Comparison of ENCODE assay signal across 9 cellular contexts in genomic region chr11:73729594-73730206, GRCh38. TPM values are rescaled to one million over a fixed set of nuclear protein-coding genes. Genes with fewer than 3 reads are reported as not detected.
DNase-seq lines count a peak whose midpoint lies in the region; ATAC-seq, FAIRE-seq and TF ChIP-seq lines count a peak whose summit lies in the region.
"Had no signal": no experiment of that assay in that cellular context is flagged by ENCODE, and none has a peak within 500 bp of the region (broad histone marks: within the 10 kb centered on the region; RNA-seq: fewer than 3 reads in every experiment).

No MANE protein-coding gene starts in this region.

- no peak overlapping the region for H3K9ac ChIP-seq in GM12878 (ENCODE audit: control insufficient read depth, insufficient read depth, low read length)

- intact Hi-C loops in Caco-2 (cut with micrococcal nuclease; ENCODE audit: unreplicated experiment), result loop anchor here (5.0 to 10.0 kb wide), 2 partner anchors 102 to 205 kb away; no protein-coding TSS in a partner anchor
- intact Hi-C loops in GM12878 (cut with micrococcal nuclease; ENCODE audit: unreplicated experiment), result no loop called here

- peak; percentile 8; the same call in 1 of the 2 replicates for TF ChIP-seq RAD21 in GM12878 (IDR thresholded peaks at IDR 0.05; ENCODE audit: insufficient read depth, low read depth, low read length)

- H3K36me3 Mint-ChIP-seq in Caco-2 (ENCODE audit: insufficient read depth, unreplicated experiment) (peaks cover 71% of the 10 kb centered on the region), naive B cell (peaks cover 0 to 7% of the 10 kb centered on the region in 2 donors)

- H3K27me3 ChIP-seq in Caco-2 (replicated peaks; ENCODE audit: control insufficient read depth, insufficient read depth, low read length) (no peaks in the 10 kb centered on the region), GM12878 (replicated peaks in 1 of 2; ENCODE audit: control insufficient read depth in 2 of 2, insufficient read depth in 2 of 2, low read length in 1 of 2) (no peaks in the 10 kb centered on the region)

- CTCF ChIA-PET in Caco-2 (lab: Charles Lee) (no interaction called here), GM12878 (lab: Yijun Ruan, JAX) (interaction anchor here (0.7 to 1.1 kb wide), 4 partner anchors 9 to 266 kb away, joined by 3 to 4 read pairs (median 4); no protein-coding TSS in a partner anchor)

- BruUV-seq in Caco-2 (replicated peaks; lab: Mats Ljungman, UMichigan) (TSS peak; percentile 31), GM12878 (replicated peaks; lab: Mats Ljungman, UMichigan) (TSS peak; percentile 61)

- FAIRE-seq in GM12878 (lab: Jason Lieb, UNC), result no peak
- FAIRE-seq: endometrium had no signal

- H3K4me3 ChIP-seq in Caco-2 (ENCODE audit: low read depth, low read length) (no peak overlapping the region), GM12878 (no peak overlapping the region)

- in situ Hi-C loops in GM12878 (cut with MboI), result no loop called here

- H3K4me1 ChIP-seq in Caco-2 (no peaks in the 10 kb centered on the region), GM12878 (ENCODE audit: control insufficient read depth, insufficient read depth, low read length) (no peaks in the 10 kb centered on the region)

- no peak for TF ChIP-seq EP300 in GM12878 (IDR thresholded peaks at IDR 0.05; ENCODE audit: borderline replicate concordance in 1 of 2, control insufficient read depth in 1 of 2, low read depth in 2 of 2, low read length in 2 of 2)

- RAD21 ChIA-PET in GM12878 (lab: Charles Lee; ENCODE audit: unreplicated experiment), result interaction anchor here (0.6 kb wide), 1 partner anchor 59 kb away, joined by 3 read pairs; no protein-coding TSS in a partner anchor

- peak; percentile 85 to 90 for TF ChIP-seq CTCF in Caco-2 (IDR thresholded peaks at IDR 0.05; ENCODE audit: insufficient read depth in 1 of 2, low read depth in 1 of 2, low read length in 1 of 2, severe bottlenecking in 1 of 2, unreplicated experiment in 1 of 2)
- peak; percentile 6 to 60 (median 47); a peak in 4 of 6 replicates for TF ChIP-seq CTCF in GM12878 (IDR thresholded peaks at IDR 0.05 in 2 of 3, conservative IDR thresholded peaks at IDR 0.05 in 1 of 3; ENCODE audit: control insufficient read depth in 2 of 3, extremely low read depth in 1 of 3, insufficient read depth in 1 of 3, low read depth in 3 of 3, low read length in 3 of 3)

- no peak for TF ChIP-seq POLR2A in GM12878 (IDR thresholded peaks at IDR 0.05; ENCODE audit: low read depth, low read length)

- WGBS in GM12878 (ENCODE audit: insufficient coverage, insufficient replicate concordance, low lambda C conversion rate, missing lambda C conversion rate), result 100% methylated on average over 3 of the region's 3 CpGs

- H3K4me2 ChIP-seq in GM12878 (ENCODE audit: control insufficient read depth, insufficient read depth), result no peak overlapping the region

- POLR2A ChIA-PET in Caco-2 (lab: Charles Lee) (no interaction called here), GM12878 (lab: Charles Lee) (no interaction called here)

- peaks cover 4% of the 10 kb centered on the region for H3K79me2 ChIP-seq in GM12878 (ENCODE audit: control insufficient read depth, insufficient read depth, low read length)

- peak; percentile 65 to 74 for DNase-seq in Caco-2
- peak; percentile 45 for DNase-seq in HT-29 (ENCODE audit: low spot score)
- no peak for DNase-seq in GM12878 (ENCODE audit: low read depth, low spot score)
- DNase-seq in naive B cell, result no peak
- DNase-seq in NK-92 treated with Interleukin-12 subunit alpha and Interleukin-12 subunit beta, amount 100 ng/mL, for 24 hours (lab: John Stamatoyannopoulos, UW), result no peak
- DNase-seq in NCI-H345 (lab: John Stamatoyannopoulos, UW), result no peak
- no peak for DNase-seq in activated CD4-positive, alpha-beta T cell treated with anti-CD3 and anti-CD28 coated beads, Interleukin-2, amount 50 U/mL, for 1 hour

- peaks cover 5% of the 10 kb centered on the region for H3K4me1 Mint-ChIP-seq in Caco-2 (ENCODE audit: low read depth, unreplicated experiment)
- peaks cover 5 to 12% (median 5%) of the 10 kb centered on the region in 3 donors for H3K4me1 Mint-ChIP-seq in naive B cell

- H3K27ac Mint-ChIP-seq in Caco-2 (ENCODE audit: unreplicated experiment), result peak overlapping the region; percentile 24
- H3K27ac Mint-ChIP-seq in naive B cell, result peak overlapping the region in 4 of 6 donors; percentile 40 to 72 (median 57)

- ATAC-seq in GM12878, result peak; percentile 75
- no peak for ATAC-seq in naive B cell (ENCODE audit: low read depth in 2 of 2)
- ATAC-seq in GM19467 (IDR thresholded peaks at IDR 0.05; ENCODE audit: unreplicated experiment), result no peak

- H3K36me3 ChIP-seq in Caco-2 (ENCODE audit: control insufficient read depth, insufficient read depth, low read length) (peaks cover 2% of the 10 kb centered on the region), GM12878 (ENCODE audit: control insufficient read depth in 2 of 2, insufficient read depth in 2 of 2, low read length in 1 of 2) (peaks cover 2 to 9% of the 10 kb centered on the region in 2 experiments; a peak in 2 of 4 replicates)

- peaks cover 9% of the 10 kb centered on the region; the same call in 1 of the 2 replicates for H3K9me3 ChIP-seq in Caco-2
- H3K9me3 ChIP-seq in GM12878 (replicated peaks; ENCODE audit: control insufficient read depth, insufficient read depth, low read length), result no peaks in the 10 kb centered on the region; the same call in 2 of the 3 replicates

- H3K27me3 Mint-ChIP-seq in Caco-2 (ENCODE audit: insufficient read depth, unreplicated experiment) (no peaks in the 10 kb centered on the region), naive B cell (no peaks in the 10 kb centered on the region)

- no peaks in the 10 kb centered on the region for H4K20me1 ChIP-seq in GM12878 (ENCODE audit: control insufficient read depth, insufficient read depth)

- H3K4me3 Mint-ChIP-seq in Caco-2 (ENCODE audit: unreplicated experiment), result no peak overlapping the region
- no peak overlapping the region for H3K4me3 Mint-ChIP-seq in naive B cell

- no peak overlapping the region for H2AFZ ChIP-seq in GM12878 (ENCODE audit: control insufficient read depth, low read depth, low read length)

- H3K9me3 Mint-ChIP-seq in Caco-2 (ENCODE audit: unreplicated experiment), result peaks cover 6% of the 10 kb centered on the region
- no peaks in the 10 kb centered on the region for H3K9me3 Mint-ChIP-seq in naive B cell

- SMC1A ChIA-PET in GM12878 (lab: Charles Lee; ENCODE audit: uncharacterized antibody, unreplicated experiment), result interaction anchor here (1.2 kb wide), 1 partner anchor 21 kb away, joined by 3 read pairs; no protein-coding TSS in a partner anchor

- H3K27ac ChIP-seq in GM12878 (ENCODE audit: control insufficient read depth, insufficient read depth), result no peak overlapping the region

TF ChIP-seq in GM12878, 131 proteins besides CTCF, POLR2A, EP300 and RAD21 (continues in another document):
- no peak for TF ChIP-seq ASH2L (IDR thresholded peaks at IDR 0.05; ENCODE audit: borderline replicate concordance, low read depth)

RNA-seq across cellular contexts. Expression of gene RAB6A, which starts 31.2 kb away (rescaled TPM):
- total RNA-seq in Caco-2 (2022), result 210 and 227 TPM in 2 replicates
- 158 and 166 TPM in 2 replicates for total RNA-seq in HT-29 (2014; rRNA removed; shearing (Covaris generic))
- total RNA-seq in GM12878 (2013; cell fraction: nucleolus; rRNA removed), result 50.6 and 58.6 TPM in 2 replicates
- total RNA-seq in GM12878 (2014; rRNA removed), result 23.9 and 27.7 TPM in 2 replicates
- 27.7 and 27.9 TPM in 2 replicates for total RNA-seq in GM12878 (2014; rRNA removed; fragmentation: Illumina TruSeq; extraction: Trizol)
- total RNA-seq in GM12878 (2021), result 41.7 and 47.4 TPM in 2 replicates
- 22.3 TPM for polyA plus RNA-seq in GM12878 (2011; ENCODE audit: low read depth)
- polyA plus RNA-seq in GM12878 (2011; rRNA removed), result 107 and 148 TPM in 2 replicates
- polyA plus RNA-seq in GM12878 (2011; cell fraction: cytosol; rRNA removed), result 28.7 and 29.5 TPM in 2 replicates
- 25.9 and 31.9 TPM in 2 replicates for polyA plus RNA-seq in GM12878 (2011; cell fraction: nucleus; rRNA removed)
- polyA plus RNA-seq in GM12878 (2012), result 30.5 and 36.3 TPM in 2 replicates
- polyA plus RNA-seq in GM12878 (2014; fragmentation: Illumina TruSeq; extraction: Trizol), result 40.3 and 53.0 TPM in 2 replicates
- polyA plus RNA-seq in GM12878 (2014; fragmentation: Nextera tagmentation; extraction: Ambion mirVana), result 10 to 100 TPM in 1 of 2 experiments, 1 to 10 TPM in 1; 9.8 to 10.9 TPM
- polyA plus RNA-seq in GM12878 (2014; rRNA removed), result 25.9 and 29.8 TPM in 2 replicates
- polyA plus RNA-seq in GM12878 (2016; fragmentation: Nextera tagmentation; extraction: Ambion mirVana), result 10 to 100 TPM; 48.4 to 50.0 TPM
- 64.9 and 149 TPM in 2 replicates for polyA minus RNA-seq in GM12878 (2011; rRNA and poly(A)+ RNA removed)
- 27.6 and 44.8 TPM in 2 replicates for polyA minus RNA-seq in GM12878 (2011; cell fraction: cytosol; rRNA and poly(A)+ RNA removed)
- polyA minus RNA-seq in GM12878 (2011; cell fraction: nucleus; rRNA and poly(A)+ RNA removed), result 11.8 and 16.6 TPM in 2 replicates
- 10 to 100 TPM; 73.5 to 94.5 (median 84.2) TPM for polyA plus RNA-seq in naive B cell (ENCODE audit: low read depth in 6 of 6)

RNA-seq across cellular contexts. Expression of gene MRPL48, which starts 58.0 kb away (rescaled TPM):
- total RNA-seq in Caco-2 (2022) (111 and 113 TPM in 2 replicates), GM12878 (2014; rRNA removed) (63.1 and 79.3 TPM in 2 replicates), GM12878 (2014; rRNA removed; fragmentation: Illumina TruSeq; extraction: Trizol) (67.7 and 74.5 TPM in 2 replicates), GM12878 (2021) (42.2 and 50.6 TPM in 2 replicates)
- total RNA-seq in HT-29 (2014; rRNA removed; shearing (Covaris generic)), result 83.4 and 92.0 TPM in 2 replicates
- total RNA-seq in GM12878 (2013; cell fraction: nucleolus; rRNA removed), result 22.1 and 22.6 TPM in 2 replicates
- polyA plus RNA-seq in GM12878 (2011; ENCODE audit: low read depth), result 31.7 TPM
- polyA plus RNA-seq in GM12878 (2011; rRNA removed) (92.4 and 101 TPM in 2 replicates), GM12878 (2014; fragmentation: Illumina TruSeq; extraction: Trizol) (46.7 and 47.1 TPM in 2 replicates), GM12878 (2014; fragmentation: Nextera tagmentation; extraction: Ambion mirVana) (100 to 1,000 TPM; 149 to 159 TPM), GM12878 (2014; rRNA removed) (51.5 and 56.4 TPM in 2 replicates), GM12878 (2016; fragmentation: Nextera tagmentation; extraction: Ambion mirVana) (100 to 1,000 TPM; 110 to 113 TPM), naive B cell (ENCODE audit: low read depth in 6 of 6) (10 to 100 TPM; 54.8 to 91.9 (median 60.3) TPM)
- polyA plus RNA-seq in GM12878 (2011; cell fraction: cytosol; rRNA removed), result 42.4 and 51.5 TPM in 2 replicates
- polyA plus RNA-seq in GM12878 (2011; cell fraction: nucleus; rRNA removed), result 27.3 and 29.6 TPM in 2 replicates
- 48.1 and 51.2 TPM in 2 replicates for polyA plus RNA-seq in GM12878 (2012)
- polyA minus RNA-seq in GM12878 (2011; rRNA and poly(A)+ RNA removed), result 27.0 and 29.2 TPM in 2 replicates
- 8.8 and 15.2 TPM in 2 replicates for polyA minus RNA-seq in GM12878 (2011; cell fraction: cytosol; rRNA and poly(A)+ RNA removed)
- polyA minus RNA-seq in GM12878 (2011; cell fraction: nucleus; rRNA and poly(A)+ RNA removed), result 8.3 and 12.7 TPM in 2 replicates

Comparison
In these comparisons a context has a peak if more than half of its experiments do, and no peak if none do; other contexts are left out.
1. DNase-seq: peak in Caco-2 (2 of 2) and HT-29 (single experiment); none in GM12878 (single experiment), naive B cell (single experiment), NK-92 treated with Interleukin-12 subunit alpha and Interleukin-12 subunit beta, amount 100 ng/mL, for 24 hours (single experiment), NCI-H345 (single experiment) and activated CD4-positive, alpha-beta T cell treated with anti-CD3 and anti-CD28 coated beads, Interleukin-2, amount 50 U/mL, for 1 hour (single experiment).